ENCODE assay signal across 11 cellular contexts in genomic region chr5:5092149-5092548, GRCh38.
"Had no signal": no experiment of that assay in that cellular context is flagged by ENCODE, and none has a peak within 500 bp of the region (broad histone marks: within the 10 kb centered on the region; RNA-seq: fewer than 3 reads in every experiment).

No MANE protein-coding gene starts in this region.

- DNase-seq: GM23248, GOT3, H7, H9, HCEC 1CT, HFFc6 had no signal

- H3K9me3 ChIP-seq: HAP-1 had no signal

- H3K4me3 Mint-ChIP-seq: GM23338, H9, HFFc6 had no signal

- H3K9ac ChIP-seq: GM23248 had no signal

- H3K27ac ChIP-seq: GM23248 had no signal

- H3K27ac Mint-ChIP-seq: GM23338, H9, HFFc6 had no signal

- ATAC-seq: GM23338, HCT116 had no signal

- H2AFZ ChIP-seq: GM23248, GM23338 had no signal

- H3K4me3 ChIP-seq: GM23248, GM23338, HAP-1 had no signal

- FAIRE-seq: H1, H54 had no signal

- H3K4me2 ChIP-seq: GM23338 had no signal

- H3K9me3 Mint-ChIP-seq: GM23338, HFFc6 had no signal

- H3K4me1 ChIP-seq: HAP-1 had no signal

- H3K36me3 ChIP-seq: HAP-1 had no signal
